Comparison of ENCODE assay signal across 1 cellular context in the genomic region with DNA sequence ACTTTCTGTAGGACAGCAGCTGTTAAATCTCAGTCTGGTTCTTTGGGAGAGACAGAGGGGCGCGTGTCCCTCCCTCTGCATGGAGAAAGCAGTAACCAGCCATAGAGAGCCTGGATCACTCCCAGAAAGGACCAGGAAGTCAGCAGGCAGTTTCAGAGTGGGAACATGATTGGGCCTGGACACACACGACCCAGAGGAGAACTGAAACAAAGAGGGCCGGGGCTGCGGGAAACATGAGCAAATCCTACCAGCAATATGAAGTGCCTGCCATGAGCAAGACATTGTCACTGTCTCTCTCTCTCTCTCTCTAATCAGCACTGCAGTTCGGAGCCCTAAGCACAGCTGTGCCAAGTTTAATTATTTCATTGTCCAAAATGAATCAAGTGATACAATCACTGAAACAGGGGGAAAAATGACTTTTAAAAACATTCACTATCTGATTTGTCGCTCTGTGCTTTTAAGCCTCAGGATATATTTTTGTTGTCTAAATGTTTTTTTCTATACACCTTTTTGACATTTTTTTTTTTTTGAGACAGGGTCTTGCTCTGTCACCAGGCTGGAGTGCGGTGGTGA.
TF ChIP-seq lines count a peak whose summit lies in the region.

No MANE protein-coding gene starts in this region.

TF ChIP-seq in WTC11, 78 proteins besides CTCF, POLR2A, EP300 and RAD21 (continued from another document):
- TF ChIP-seq, protein P1, sequence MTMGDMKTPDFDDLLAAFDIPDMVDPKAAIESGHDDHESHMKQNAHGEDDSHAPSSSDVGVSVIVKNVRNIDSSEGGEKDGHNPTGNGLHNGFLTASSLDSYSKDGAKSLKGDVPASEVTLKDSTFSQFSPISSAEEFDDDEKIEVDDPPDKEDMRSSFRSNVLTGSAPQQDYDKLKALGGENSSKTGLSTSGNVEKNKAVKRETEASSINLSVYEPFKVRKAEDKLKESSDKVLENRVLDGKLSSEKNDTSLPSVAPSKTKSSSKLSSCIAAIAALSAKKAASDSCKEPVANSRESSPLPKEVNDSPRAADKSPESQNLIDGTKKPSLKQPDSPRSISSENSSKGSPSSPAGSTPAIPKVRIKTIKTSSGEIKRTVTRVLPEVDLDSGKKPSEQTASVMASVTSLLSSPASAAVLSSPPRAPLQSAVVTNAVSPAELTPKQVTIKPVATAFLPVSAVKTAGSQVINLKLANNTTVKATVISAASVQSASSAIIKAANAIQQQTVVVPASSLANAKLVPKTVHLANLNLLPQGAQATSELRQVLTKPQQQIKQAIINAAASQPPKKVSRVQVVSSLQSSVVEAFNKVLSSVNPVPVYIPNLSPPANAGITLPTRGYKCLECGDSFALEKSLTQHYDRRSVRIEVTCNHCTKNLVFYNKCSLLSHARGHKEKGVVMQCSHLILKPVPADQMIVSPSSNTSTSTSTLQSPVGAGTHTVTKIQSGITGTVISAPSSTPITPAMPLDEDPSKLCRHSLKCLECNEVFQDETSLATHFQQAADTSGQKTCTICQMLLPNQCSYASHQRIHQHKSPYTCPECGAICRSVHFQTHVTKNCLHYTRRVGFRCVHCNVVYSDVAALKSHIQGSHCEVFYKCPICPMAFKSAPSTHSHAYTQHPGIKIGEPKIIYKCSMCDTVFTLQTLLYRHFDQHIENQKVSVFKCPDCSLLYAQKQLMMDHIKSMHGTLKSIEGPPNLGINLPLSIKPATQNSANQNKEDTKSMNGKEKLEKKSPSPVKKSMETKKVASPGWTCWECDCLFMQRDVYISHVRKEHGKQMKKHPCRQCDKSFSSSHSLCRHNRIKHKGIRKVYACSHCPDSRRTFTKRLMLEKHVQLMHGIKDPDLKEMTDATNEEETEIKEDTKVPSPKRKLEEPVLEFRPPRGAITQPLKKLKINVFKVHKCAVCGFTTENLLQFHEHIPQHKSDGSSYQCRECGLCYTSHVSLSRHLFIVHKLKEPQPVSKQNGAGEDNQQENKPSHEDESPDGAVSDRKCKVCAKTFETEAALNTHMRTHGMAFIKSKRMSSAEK (CRISPR knock-in tag; IDR thresholded peaks at IDR 0.05; ENCODE audit: borderline replicate concordance), result no peak
- TF ChIP-seq NFE2L1 (CRISPR knock-in tag; IDR thresholded peaks at IDR 0.05), result no peak
- TF ChIP-seq, protein P2, sequence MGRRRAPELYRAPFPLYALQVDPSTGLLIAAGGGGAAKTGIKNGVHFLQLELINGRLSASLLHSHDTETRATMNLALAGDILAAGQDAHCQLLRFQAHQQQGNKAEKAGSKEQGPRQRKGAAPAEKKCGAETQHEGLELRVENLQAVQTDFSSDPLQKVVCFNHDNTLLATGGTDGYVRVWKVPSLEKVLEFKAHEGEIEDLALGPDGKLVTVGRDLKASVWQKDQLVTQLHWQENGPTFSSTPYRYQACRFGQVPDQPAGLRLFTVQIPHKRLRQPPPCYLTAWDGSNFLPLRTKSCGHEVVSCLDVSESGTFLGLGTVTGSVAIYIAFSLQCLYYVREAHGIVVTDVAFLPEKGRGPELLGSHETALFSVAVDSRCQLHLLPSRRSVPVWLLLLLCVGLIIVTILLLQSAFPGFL (CRISPR knock-in tag; IDR thresholded peaks at IDR 0.05; ENCODE audit: borderline replicate concordance), result no peak
- TF ChIP-seq, protein P3, sequence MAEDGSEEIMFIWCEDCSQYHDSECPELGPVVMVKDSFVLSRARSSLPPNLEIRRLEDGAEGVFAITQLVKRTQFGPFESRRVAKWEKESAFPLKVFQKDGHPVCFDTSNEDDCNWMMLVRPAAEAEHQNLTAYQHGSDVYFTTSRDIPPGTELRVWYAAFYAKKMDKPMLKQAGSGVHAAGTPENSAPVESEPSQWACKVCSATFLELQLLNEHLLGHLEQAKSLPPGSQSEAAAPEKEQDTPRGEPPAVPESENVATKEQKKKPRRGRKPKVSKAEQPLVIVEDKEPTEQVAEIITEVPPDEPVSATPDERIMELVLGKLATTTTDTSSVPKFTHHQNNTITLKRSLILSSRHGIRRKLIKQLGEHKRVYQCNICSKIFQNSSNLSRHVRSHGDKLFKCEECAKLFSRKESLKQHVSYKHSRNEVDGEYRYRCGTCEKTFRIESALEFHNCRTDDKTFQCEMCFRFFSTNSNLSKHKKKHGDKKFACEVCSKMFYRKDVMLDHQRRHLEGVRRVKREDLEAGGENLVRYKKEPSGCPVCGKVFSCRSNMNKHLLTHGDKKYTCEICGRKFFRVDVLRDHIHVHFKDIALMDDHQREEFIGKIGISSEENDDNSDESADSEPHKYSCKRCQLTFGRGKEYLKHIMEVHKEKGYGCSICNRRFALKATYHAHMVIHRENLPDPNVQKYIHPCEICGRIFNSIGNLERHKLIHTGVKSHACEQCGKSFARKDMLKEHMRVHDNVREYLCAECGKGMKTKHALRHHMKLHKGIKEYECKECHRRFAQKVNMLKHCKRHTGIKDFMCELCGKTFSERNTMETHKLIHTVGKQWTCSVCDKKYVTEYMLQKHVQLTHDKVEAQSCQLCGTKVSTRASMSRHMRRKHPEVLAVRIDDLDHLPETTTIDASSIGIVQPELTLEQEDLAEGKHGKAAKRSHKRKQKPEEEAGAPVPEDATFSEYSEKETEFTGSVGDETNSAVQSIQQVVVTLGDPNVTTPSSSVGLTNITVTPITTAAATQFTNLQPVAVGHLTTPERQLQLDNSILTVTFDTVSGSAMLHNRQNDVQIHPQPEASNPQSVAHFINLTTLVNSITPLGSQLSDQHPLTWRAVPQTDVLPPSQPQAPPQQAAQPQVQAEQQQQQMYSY (CRISPR knock-in tag; IDR thresholded peaks at IDR 0.05), result no peak
- no peak for TF ChIP-seq FOXK1 (CRISPR knock-in tag; IDR thresholded peaks at IDR 0.05)
- TF ChIP-seq, protein P4, sequence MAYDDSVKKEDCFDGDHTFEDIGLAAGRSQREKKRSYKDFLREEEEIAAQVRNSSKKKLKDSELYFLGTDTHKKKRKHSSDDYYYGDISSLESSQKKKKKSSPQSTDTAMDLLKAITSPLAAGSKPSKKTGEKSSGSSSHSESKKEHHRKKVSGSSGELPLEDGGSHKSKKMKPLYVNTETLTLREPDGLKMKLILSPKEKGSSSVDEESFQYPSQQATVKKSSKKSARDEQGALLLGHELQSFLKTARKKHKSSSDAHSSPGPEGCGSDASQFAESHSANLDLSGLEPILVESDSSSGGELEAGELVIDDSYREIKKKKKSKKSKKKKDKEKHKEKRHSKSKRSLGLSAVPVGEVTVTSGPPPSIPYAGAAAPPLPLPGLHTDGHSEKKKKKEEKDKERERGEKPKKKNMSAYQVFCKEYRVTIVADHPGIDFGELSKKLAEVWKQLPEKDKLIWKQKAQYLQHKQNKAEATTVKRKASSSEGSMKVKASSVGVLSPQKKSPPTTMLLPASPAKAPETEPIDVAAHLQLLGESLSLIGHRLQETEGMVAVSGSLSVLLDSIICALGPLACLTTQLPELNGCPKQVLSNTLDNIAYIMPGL (CRISPR knock-in tag; IDR thresholded peaks at IDR 0.05), result no peak
